In the genomic region with DNA sequence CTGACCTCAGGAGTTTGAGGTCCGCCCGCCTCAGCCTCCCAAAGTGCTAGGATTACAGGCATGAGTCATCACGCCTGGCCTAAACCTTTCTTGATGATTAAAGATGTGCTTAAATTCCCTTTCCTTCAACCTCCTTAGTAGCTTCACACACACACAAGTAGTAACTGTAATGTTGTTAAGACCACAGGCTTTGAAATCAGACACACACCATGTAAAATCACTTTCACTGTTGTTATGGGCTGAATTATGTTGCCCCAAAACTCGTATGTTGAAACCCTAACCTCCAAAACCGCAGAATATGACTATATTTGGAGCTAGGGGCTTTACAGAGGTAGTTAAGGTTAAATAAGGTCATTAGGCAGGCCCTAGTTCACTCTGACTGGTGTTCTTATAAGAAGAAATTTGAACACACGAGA, we compare ENCODE assay signal across 9 cellular contexts.
DNase-seq lines count a peak whose midpoint lies in the region; ATAC-seq lines count a peak whose summit lies in the region.
"Had no signal": no experiment of that assay in that cellular context is flagged by ENCODE, and none has a peak within 500 bp of the region (broad histone marks: within the 10 kb centered on the region; RNA-seq: fewer than 3 reads in every experiment).

No MANE protein-coding gene starts in this region.

- intact Hi-C loops in left ventricle myocardium superior (cut with micrococcal nuclease), result no loop called here

- H3K9me3 Mint-ChIP-seq in CD4-positive, CD25-positive, alpha-beta regulatory T cell, result no peaks in the 10 kb centered on the region

- H4K91ac ChIP-seq in mesenchymal stem cell (ENCODE audit: low read length), result no peak overlapping the region

- 81% methylated on average over 6 of the region's 6 CpGs for WGBS in mesenchymal stem cell

- H2BK5ac ChIP-seq in mesenchymal stem cell (ENCODE audit: low read depth, low read length, poor library complexity, severe bottlenecking), result no peak overlapping the region

- no peak overlapping the region for H3K18ac ChIP-seq in mesenchymal stem cell (ENCODE audit: low read depth in 1 of 2, low read length in 2 of 2)

- no peak overlapping the region for H4K8ac ChIP-seq in mesenchymal stem cell (ENCODE audit: low read length)

- H3K79me1 ChIP-seq in mesenchymal stem cell (replicated peaks; ENCODE audit: low read length, poor library complexity, severe bottlenecking), result no peaks in the 10 kb centered on the region

- in situ Hi-C loops in ACHN (cut with HindIII; ENCODE audit: low pct_ligation_motif_present, low pct_unique_long_range_greater_than_20kb, low sequenced_read_pairs), result no loop called here

- no peaks in the 10 kb centered on the region for H3K36me3 Mint-ChIP-seq in CD4-positive, CD25-positive, alpha-beta regulatory T cell
- peaks cover 3% of the 10 kb centered on the region for H3K36me3 Mint-ChIP-seq in T-helper 17 cell (ENCODE audit: low read depth)

- ATAC-seq in CD4-positive, CD25-positive, alpha-beta regulatory T cell (ENCODE audit: low read depth in 2 of 2), result peak in 1 of 2 donors; percentile 18
- peak; percentile 88 for ATAC-seq in GM19452 (IDR thresholded peaks at IDR 0.05; ENCODE audit: unreplicated experiment)
- ATAC-seq in HG03175 (IDR thresholded peaks at IDR 0.05; ENCODE audit: unreplicated experiment), result peak; percentile 93
- peak; percentile 87 for ATAC-seq in T-helper 17 cell
- ATAC-seq in left ventricle myocardium superior, result no peak

- no peak overlapping the region for H3K4me3 Mint-ChIP-seq in CD4-positive, CD25-positive, alpha-beta regulatory T cell
- no peak overlapping the region for H3K4me3 Mint-ChIP-seq in T-helper 17 cell

- peaks cover 0 to 7% (median 1%) of the 10 kb centered on the region in 4 donors for H3K4me1 Mint-ChIP-seq in CD4-positive, CD25-positive, alpha-beta regulatory T cell
- H3K4me1 Mint-ChIP-seq in T-helper 17 cell, result peaks cover 4% of the 10 kb centered on the region

- H3K27me3 ChIP-seq in CD4-positive, CD25-positive, alpha-beta regulatory T cell (ENCODE audit: control insufficient read depth, insufficient read depth, low read length), result peaks cover 4% of the 10 kb centered on the region
- H3K27me3 ChIP-seq in mesenchymal stem cell (ENCODE audit: control insufficient read depth in 1 of 2, insufficient read depth in 1 of 2, low read length in 2 of 2), result no peaks in the 10 kb centered on the region

- H2AFZ ChIP-seq in mesenchymal stem cell (ENCODE audit: low read depth, low read length), result no peak overlapping the region

- no peak overlapping the region for H2AK5ac ChIP-seq in mesenchymal stem cell (ENCODE audit: low read length, severe bottlenecking)

- H3K27ac Mint-ChIP-seq in CD4-positive, CD25-positive, alpha-beta regulatory T cell, result peak overlapping the region in 1 of 3 donors; percentile 39
- no peak overlapping the region for H3K27ac Mint-ChIP-seq in T-helper 17 cell

- H3K27me3 Mint-ChIP-seq in CD4-positive, CD25-positive, alpha-beta regulatory T cell, result peaks cover 16% of the 10 kb centered on the region
- H3K27me3 Mint-ChIP-seq in T-helper 17 cell, result no peaks in the 10 kb centered on the region

- no peak overlapping the region for H2BK12ac ChIP-seq in mesenchymal stem cell (ENCODE audit: low read length in 2 of 2)

- no peak overlapping the region for H3K14ac ChIP-seq in mesenchymal stem cell (ENCODE audit: low read length in 2 of 2)

- H3K23ac ChIP-seq in mesenchymal stem cell (ENCODE audit: low read length in 2 of 2), result no peak overlapping the region

- H3K9me3 ChIP-seq in CD4-positive, CD25-positive, alpha-beta regulatory T cell (ENCODE audit: control insufficient read depth in 2 of 2, low read length in 2 of 2), result no peaks in the 10 kb centered on the region
- no peaks in the 10 kb centered on the region for H3K9me3 ChIP-seq in T-helper 17 cell (ENCODE audit: control insufficient read depth, low read length, poor library complexity, severe bottlenecking)
- no peaks in the 10 kb centered on the region for H3K9me3 ChIP-seq in mesenchymal stem cell (ENCODE audit: control insufficient read depth, low read length)

- H3K4me1 ChIP-seq in CD4-positive, CD25-positive, alpha-beta regulatory T cell (ENCODE audit: control insufficient read depth, insufficient read depth, low read length, poor library complexity, severe bottlenecking), result no peaks in the 10 kb centered on the region
- no peaks in the 10 kb centered on the region for H3K4me1 ChIP-seq in mesenchymal stem cell (ENCODE audit: control insufficient read depth, insufficient read depth, low read depth, low read length)

- H3K27ac ChIP-seq in CD4-positive, CD25-positive, alpha-beta regulatory T cell (ENCODE audit: insufficient read depth, low read length, poor library complexity, severe bottlenecking), result no peak overlapping the region
- no peak overlapping the region for H3K27ac ChIP-seq in mesenchymal stem cell (ENCODE audit: low read length, poor library complexity, severe bottlenecking)

- no peak overlapping the region for H3K4ac ChIP-seq in mesenchymal stem cell (ENCODE audit: low read depth in 1 of 2, low read length in 2 of 2)

- H2BK120ac ChIP-seq in mesenchymal stem cell (ENCODE audit: low read depth, low read length), result no peak overlapping the region

- H3K4me2 ChIP-seq in mesenchymal stem cell (ENCODE audit: low read length, poor library complexity, severe bottlenecking), result no peak overlapping the region

- no peak overlapping the region for H3K4me3 ChIP-seq in CD4-positive, CD25-positive, alpha-beta regulatory T cell (ENCODE audit: low read depth, low read length)
- H3K4me3 ChIP-seq in mesenchymal stem cell (ENCODE audit: insufficient read depth in 1 of 2, low read depth in 1 of 2, low read length in 2 of 2), result no peak overlapping the region

- no peaks in the 10 kb centered on the region for H3K36me3 ChIP-seq in CD4-positive, CD25-positive, alpha-beta regulatory T cell (ENCODE audit: control insufficient read depth, insufficient read depth, low read length)
- H3K36me3 ChIP-seq in mesenchymal stem cell (ENCODE audit: control insufficient read depth in 1 of 2, insufficient read depth in 2 of 2, low read depth in 1 of 2, low read length in 2 of 2), result no peaks in the 10 kb centered on the region

- no peak overlapping the region for H2BK15ac ChIP-seq in mesenchymal stem cell (ENCODE audit: low read depth, poor library complexity, severe bottlenecking)

- H3K9ac ChIP-seq in mesenchymal stem cell (ENCODE audit: low read length), result no peak overlapping the region

- peak in 2 of 3 donors; percentile 13 to 19 for DNase-seq in CD4-positive, CD25-positive, alpha-beta regulatory T cell
- DNase-seq in T-helper 17 cell (no peak), mesenchymal stem cell (no peak), COR-L47 (lab: John Stamatoyannopoulos, UW) (no peak), left ventricle myocardium superior (no peak), ACHN (no peak)
- DNase-seq: activated naive CD4-positive, alpha-beta T cell had no signal

Comparison
In these comparisons a context has a peak if more than half of its experiments do, and no peak if none do; other contexts are left out.
1. DNase-seq: peak in CD4-positive, CD25-positive, alpha-beta regulatory T cell (2 of 3); none in T-helper 17 cell (0 of 3), mesenchymal stem cell (single experiment), COR-L47 (single experiment), left ventricle myocardium superior (single experiment) and ACHN (single experiment).